Comparison of ENCODE assay signal across 8 cellular contexts in genomic region chr2:111209045-111209514, GRCh38.
A peak's percentile ranks its signal among the peaks of the same experiment; 100 is the strongest.
DNase-seq lines count a peak whose midpoint lies in the region; ATAC-seq and TF ChIP-seq lines count a peak whose summit lies in the region.
"Had no signal": no experiment of that assay in that cellular context is flagged by ENCODE, and none has a peak within 500 bp of the region (broad histone marks: within the 10 kb centered on the region; RNA-seq: fewer than 3 reads in every experiment).

No MANE protein-coding gene starts in this region.

- DNase-seq in RPMI7951 (ENCODE audit: low read depth): peak; percentile 86
- DNase-seq in kidney epithelial cell (ENCODE audit: low read depth): peak; percentile 81
- no peak for DNase-seq in NCI-H187 (lab: John Stamatoyannopoulos, UW)
- no peak for DNase-seq in anterior cingulate cortex (lab: John Stamatoyannopoulos, UW)
- no peak for DNase-seq in ascending aorta (ENCODE audit: low spot score in 2 of 2)
- DNase-seq: pancreas had no signal

- H3K4me1 ChIP-seq in ascending aorta: no peaks in the 10 kb centered on the region
- H3K4me1 ChIP-seq: pancreas had no signal

- H3K27me3 ChIP-seq in kidney epithelial cell (ENCODE audit: control insufficient read depth, insufficient read depth, low read length) (no peaks in the 10 kb centered on the region), ascending aorta (no peaks in the 10 kb centered on the region)
- H3K27me3 ChIP-seq: pancreas had no signal

- intact Hi-C loops in ascending aorta (cut with DNase I): no loop called here

- no peak overlapping the region for H3K27ac ChIP-seq in ascending aorta
- H3K27ac ChIP-seq: pancreas had no signal

- H3K36me3 ChIP-seq in kidney epithelial cell (ENCODE audit: control insufficient read depth, insufficient read depth, low read length): no peaks in the 10 kb centered on the region
- no peaks in the 10 kb centered on the region for H3K36me3 ChIP-seq in ascending aorta
- H3K36me3 ChIP-seq: pancreas had no signal

- no peak for TF ChIP-seq CTCF in kidney epithelial cell (IDR thresholded peaks at IDR 0.05; ENCODE audit: insufficient read depth, low read length, poor library complexity, severe bottlenecking)
- TF ChIP-seq CTCF in ascending aorta (IDR thresholded peaks at IDR 0.05): no peak

- H3K4me3 ChIP-seq in kidney epithelial cell (ENCODE audit: low read depth, low read length) (no peak overlapping the region), ascending aorta (no peak overlapping the region)
- H3K4me3 ChIP-seq: pancreas had no signal

- peak; percentile 96 for ATAC-seq in GM19035 (IDR thresholded peaks at IDR 0.05; ENCODE audit: unreplicated experiment)
- ATAC-seq in HG02840 (IDR thresholded peaks at IDR 0.05; ENCODE audit: low FRiP score, unreplicated experiment): peak; percentile 78

- peaks cover 0 to 5% of the 10 kb centered on the region in 2 donors for H3K9me3 ChIP-seq in ascending aorta
- H3K9me3 ChIP-seq: pancreas had no signal

Comparison
In these comparisons a context has a peak if more than half of its experiments do, and no peak if none do; other contexts are left out.
1. DNase-seq: peak in RPMI7951 (single experiment) and kidney epithelial cell (single experiment); none in NCI-H187 (0 of 2), anterior cingulate cortex (0 of 58) and ascending aorta (0 of 2).